1 cellular context compared by ENCODE assay signal in genomic region chr3:11605398-11605797, GRCh38.
A peak's percentile ranks its signal among the peaks of the same experiment; 100 is the strongest.
TF ChIP-seq lines count a peak whose summit lies in the region.

No MANE protein-coding gene starts in this region.

TF ChIP-seq in HepG2, 621 proteins besides CTCF, POLR2A, EP300 and RAD21:
- TF ChIP-seq ZNF777 (CRISPR knock-in tag; IDR thresholded peaks at IDR 0.05) = no peak
- peak; percentile 62 for TF ChIP-seq ZFP36 (IDR thresholded peaks at IDR 0.05; ENCODE audit: borderline replicate concordance, low read depth, low read length, partially characterized antibody)
